ENCODE assay signal across 1 cellular context in genomic region chr1:31816501-31817441, GRCh38.
TF ChIP-seq lines count a peak whose summit lies in the region.

No MANE protein-coding gene starts in this region.

TF ChIP-seq in H1, 55 proteins besides CTCF, POLR2A, EP300 and RAD21:
- TF ChIP-seq KDM1A (IDR thresholded peaks at IDR 0.05; ENCODE audit: borderline replicate concordance, low read length) = 0 out of 2 replicates have a peak, but pooled peaks have one; percentile 26
- TF ChIP-seq HDAC2 (IDR thresholded peaks at IDR 0.05; ENCODE audit: borderline replicate concordance in 1 of 2, low read depth in 2 of 2, low read length in 2 of 2) = 0 out of 4 replicates have a peak, but pooled peaks of 1 of the 2 experiments have one; percentile 2
